ENCODE assay signal across 10 cellular contexts in genomic region chr15:92910451-92910850, GRCh38. TPM values are rescaled to one million over a fixed set of nuclear protein-coding genes. Genes with fewer than 3 reads are reported as not detected.
DNase-seq lines count a peak whose midpoint lies in the region; ATAC-seq and TF ChIP-seq lines count a peak whose summit lies in the region.
"Had no signal": no experiment of that assay in that cellular context is flagged by ENCODE, and none has a peak within 500 bp of the region (broad histone marks: within the 10 kb centered on the region; RNA-seq: fewer than 3 reads in every experiment).

No MANE protein-coding gene starts in this region.

- peak overlapping the region; percentile 89 to 94 (median 93) for H3K27ac Mint-ChIP-seq in CD4-positive, CD25-positive, alpha-beta regulatory T cell
- H3K27ac Mint-ChIP-seq in progenitor cell of endocrine pancreas, result peak overlapping the region; percentile 90

- no peaks in the 10 kb centered on the region for H3K9me3 Mint-ChIP-seq in CD4-positive, CD25-positive, alpha-beta regulatory T cell
- H3K9me3 Mint-ChIP-seq in progenitor cell of endocrine pancreas (ENCODE audit: low read depth), result no peaks in the 10 kb centered on the region

- intact Hi-C loops in Panc1 (cut with micrococcal nuclease; ENCODE audit: unreplicated experiment), result no loop called here

- H3K27me3 ChIP-seq in CD4-positive, CD25-positive, alpha-beta regulatory T cell (ENCODE audit: control insufficient read depth, insufficient read depth, low read length), result no peaks in the 10 kb centered on the region
- H3K27me3 ChIP-seq in Panc1 (ENCODE audit: control insufficient read depth, insufficient read depth, low read length) (no peaks in the 10 kb centered on the region), esophagus (ENCODE audit: control insufficient read depth in 1 of 2, insufficient read depth in 2 of 2, low read length in 2 of 2) (no peaks in the 10 kb centered on the region)

- peak overlapping the region; percentile 51 to 92 (median 78) for H3K4me3 Mint-ChIP-seq in CD4-positive, CD25-positive, alpha-beta regulatory T cell
- H3K4me3 Mint-ChIP-seq in progenitor cell of endocrine pancreas (ENCODE audit: low read depth), result peak overlapping the region; percentile 2

- peaks cover 98% of the 10 kb centered on the region for H3K4me1 ChIP-seq in CD4-positive, CD25-positive, alpha-beta regulatory T cell (ENCODE audit: control insufficient read depth, insufficient read depth, low read length, poor library complexity, severe bottlenecking)
- H3K4me1 ChIP-seq in Panc1 (ENCODE audit: control insufficient read depth, insufficient read depth, low read length), result peaks cover 94% of the 10 kb centered on the region
- peaks cover 2 to 14% of the 10 kb centered on the region in 2 donors for H3K4me1 ChIP-seq in esophagus (ENCODE audit: control insufficient read depth in 2 of 2, insufficient read depth in 2 of 2, low read length in 1 of 2)

- WGBS in esophagus, 2 donors, result 76 to 79% methylated on average over 13 of the region's 13 CpGs

- H3K36me3 ChIP-seq in CD4-positive, CD25-positive, alpha-beta regulatory T cell (ENCODE audit: control insufficient read depth, insufficient read depth, low read length), result peaks cover 11% of the 10 kb centered on the region
- H3K36me3 ChIP-seq in Panc1 (ENCODE audit: control insufficient read depth, insufficient read depth, low read length) (no peaks in the 10 kb centered on the region), esophagus (ENCODE audit: control insufficient read depth in 2 of 2, insufficient read depth in 2 of 2, low read length in 1 of 2) (peaks cover 0 to 6% of the 10 kb centered on the region in 2 donors)

- peak overlapping the region; percentile 99 for H3K27ac ChIP-seq in CD4-positive, CD25-positive, alpha-beta regulatory T cell (ENCODE audit: insufficient read depth, low read length, poor library complexity, severe bottlenecking)
- H3K27ac ChIP-seq in Panc1 (ENCODE audit: low read length), result peak overlapping the region; percentile 60
- peak overlapping the region; percentile 22 to 33 for H3K27ac ChIP-seq in esophagus (ENCODE audit: low read depth in 2 of 2, low read length in 1 of 2)

- H3K4me1 Mint-ChIP-seq in CD4-positive, CD25-positive, alpha-beta regulatory T cell, result peaks cover 57 to 99% (median 80%) of the 10 kb centered on the region in 4 donors
- H3K4me1 Mint-ChIP-seq in progenitor cell of endocrine pancreas (ENCODE audit: low read depth), result peaks cover 71% of the 10 kb centered on the region

- peaks cover 34% of the 10 kb centered on the region for H3K36me3 Mint-ChIP-seq in CD4-positive, CD25-positive, alpha-beta regulatory T cell
- H3K36me3 Mint-ChIP-seq in progenitor cell of endocrine pancreas (ENCODE audit: insufficient read depth), result peaks cover 12% of the 10 kb centered on the region

- DNase-seq in CD4-positive, CD25-positive, alpha-beta regulatory T cell, result no peak
- DNase-seq in Panc1 (ENCODE audit: low read depth, low spot score) (no peak), progenitor cell of endocrine pancreas (ENCODE audit: low spot score, unreplicated experiment) (no peak), NCI-H2196 treated with DMSO at 0.1 percent for 48 hours (lab: John Stamatoyannopoulos, UW; ENCODE audit: unreplicated experiment) (no peak)
- no peak for DNase-seq in effector CD8-positive, alpha-beta T cell (lab: John Stamatoyannopoulos, UW)
- DNase-seq: EL had no signal

- TF ChIP-seq CTCF in Panc1 (IDR thresholded peaks at IDR 0.05) (no peak), progenitor cell of endocrine pancreas (IDR thresholded peaks at IDR 0.05; ENCODE audit: unreplicated experiment) (no peak)

- in situ Hi-C loops in Panc1 (cut with HindIII; ENCODE audit: low pct_unique_long_range_greater_than_20kb, low sequenced_read_pairs), result no loop called here

- POLR2A ChIA-PET in Panc1 (lab: Charles Lee), result interaction anchor here (0.6 kb wide), 1 partner anchor 10 kb away, joined by 5 read pairs; no protein-coding TSS in a partner anchor

- BruUV-seq in Panc1 (replicated peaks; lab: Mats Ljungman, UMichigan), result no TSS peak

- peak overlapping the region; percentile 42 for H3K4me3 ChIP-seq in CD4-positive, CD25-positive, alpha-beta regulatory T cell (ENCODE audit: low read depth, low read length)
- H3K4me3 ChIP-seq in Panc1 (ENCODE audit: low read depth in 2 of 2, low read length in 2 of 2) (no peak overlapping the region), esophagus (ENCODE audit: low read depth in 1 of 2, low read length in 2 of 2) (no peak overlapping the region)

- CTCF ChIA-PET in Panc1 (lab: Charles Lee), result no interaction called here

- no peaks in the 10 kb centered on the region for H3K9me3 ChIP-seq in CD4-positive, CD25-positive, alpha-beta regulatory T cell (ENCODE audit: control insufficient read depth in 2 of 2, low read length in 2 of 2)
- H3K9me3 ChIP-seq in Panc1 (ENCODE audit: control insufficient read depth, insufficient read depth, low read depth, low read length), result no peaks in the 10 kb centered on the region
- no peaks in the 10 kb centered on the region for H3K9me3 ChIP-seq in esophagus (ENCODE audit: control insufficient read depth in 2 of 2, insufficient read depth in 1 of 2, low read depth in 1 of 2, low read length in 1 of 2)

- no peak for ATAC-seq in CD4-positive, CD25-positive, alpha-beta regulatory T cell (ENCODE audit: low read depth in 2 of 2)
- ATAC-seq in Panc1, result no peak; the same call in 1 of the 2 replicates
- no peak for ATAC-seq in HG02759 (IDR thresholded peaks at IDR 0.05; ENCODE audit: unreplicated experiment)
- no peak for ATAC-seq in GM18502 (IDR thresholded peaks at IDR 0.05; ENCODE audit: poor library complexity, unreplicated experiment)

- peaks cover 5% of the 10 kb centered on the region for H3K27me3 Mint-ChIP-seq in CD4-positive, CD25-positive, alpha-beta regulatory T cell
- no peaks in the 10 kb centered on the region for H3K27me3 Mint-ChIP-seq in progenitor cell of endocrine pancreas
- H3K27me3 Mint-ChIP-seq: IgD-negative memory B cell had no signal

RNA-seq across cellular contexts. Expression of gene CHD2, which starts 10.3 kb away (rescaled TPM):
- 579 TPM for total RNA-seq in CD4-positive, CD25-positive, alpha-beta regulatory T cell
- 10 to 100 TPM; 44.3 to 52.1 (median 48.6) TPM for polyA plus RNA-seq in CD4-positive, CD25-positive, alpha-beta regulatory T cell
- total RNA-seq in Panc1 (2021; ENCODE audit: unreplicated experiment), result 81.8 TPM
- polyA plus RNA-seq in Panc1 (2012; ENCODE audit: insufficient read length), result 43.9 TPM
- 10 to 100 TPM; 25.8 to 32.8 TPM for polyA plus RNA-seq in esophagus
- total RNA-seq in progenitor cell of endocrine pancreas, result 145 and 159 TPM in 2 replicates

Comparison
In these comparisons a context has a peak if more than half of its experiments do, and no peak if none do; other contexts are left out.
1. H3K27ac ChIP-seq: peak in every context shown above with its lines; median percentile 99 in CD4-positive, CD25-positive, alpha-beta regulatory T cell; 60 in Panc1; 28 in esophagus.